ENCODE assay signal across 21 cellular contexts in the genomic region with DNA sequence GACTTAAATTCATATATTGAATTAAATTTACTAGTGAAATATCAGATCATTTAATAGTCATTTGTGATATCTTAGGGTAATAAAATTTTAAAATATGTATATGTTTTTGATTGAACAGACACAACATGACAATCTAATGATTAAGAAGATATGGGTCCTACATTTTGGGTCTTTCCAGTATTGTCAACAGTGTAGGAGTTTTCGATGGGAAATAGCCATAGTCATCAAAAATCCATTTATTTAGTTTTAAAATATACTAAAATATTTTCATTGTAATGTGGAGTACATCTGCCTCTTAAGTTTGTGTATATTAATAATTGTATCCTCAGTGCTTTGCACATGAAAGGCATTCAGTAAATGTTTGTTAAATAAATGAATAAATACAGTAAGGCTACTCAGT. TPM values are rescaled to one million over a fixed set of nuclear protein-coding genes. Genes with fewer than 3 reads are reported as not detected.
DNase-seq lines count a peak whose midpoint lies in the region; ATAC-seq, FAIRE-seq and TF ChIP-seq lines count a peak whose summit lies in the region.
"Had no signal": no experiment of that assay in that cellular context is flagged by ENCODE, and none has a peak within 500 bp of the region (broad histone marks: within the 10 kb centered on the region; RNA-seq: fewer than 3 reads in every experiment).

No MANE protein-coding gene starts in this region.

- TF ChIP-seq RAD21 in HepG2 (CRISPR knock-in tag; IDR thresholded peaks at IDR 0.05) (no peak), IMR-90 (IDR thresholded peaks at IDR 0.05; ENCODE audit: low read length) (no peak), K562 (CRISPR knock-in tag; conservative IDR thresholded peaks at IDR 0.05 in 1 of 2, IDR thresholded peaks at IDR 0.05 in 1 of 2) (no peak)

- H2BK120ac ChIP-seq in IMR-90 (ENCODE audit: low read depth, low read length): no peak overlapping the region

- no peak overlapping the region for H3K23ac ChIP-seq in IMR-90 (ENCODE audit: low read depth, low read length)

- H3K27ac ChIP-seq in HepG2 (ENCODE audit: extremely low read length, insufficient read depth, low read length): no peak overlapping the region
- no peak overlapping the region for H3K27ac ChIP-seq in right lobe of liver
- no peak overlapping the region for H3K27ac ChIP-seq in IMR-90 (ENCODE audit: insufficient read depth, low read length)
- no peak overlapping the region for H3K27ac ChIP-seq in K562 (ENCODE audit: extremely low read depth, low read depth, low read length)
- H3K27ac ChIP-seq: BLaER1, C4-2B had no signal

- H2AFZ ChIP-seq in HepG2 (ENCODE audit: low read length): no peak overlapping the region
- no peak overlapping the region for H2AFZ ChIP-seq in IMR-90 (replicated peaks; ENCODE audit: low read length, poor library complexity)
- H2AFZ ChIP-seq in K562 (ENCODE audit: low read depth, low read length): no peak overlapping the region

- no peak for FAIRE-seq in HepG2 (lab: Jason Lieb, UNC)
- no peak for FAIRE-seq in K562 (lab: Jason Lieb, UNC)
- FAIRE-seq: GM12878, H54 had no signal

- H3K9me3 ChIP-seq in HepG2 (ENCODE audit: low read length) (no peaks in the 10 kb centered on the region), right lobe of liver (no peaks in the 10 kb centered on the region), IMR-90 (ENCODE audit: control insufficient read depth, insufficient read depth, low read length) (no peaks in the 10 kb centered on the region), K562 (replicated peaks; ENCODE audit: control insufficient read depth, insufficient read depth, low read depth, low read length) (no peaks in the 10 kb centered on the region)
- H3K9me3 ChIP-seq: BLaER1, Caco-2, HAP-1 had no signal

- intact Hi-C loops in HepG2 (cut with micrococcal nuclease; ENCODE audit: unreplicated experiment): no loop called here
- intact Hi-C loops in right lobe of liver (cut with DNase I): no loop called here
- intact Hi-C loops in IMR-90 (cut with micrococcal nuclease): loop anchor here (10.0 kb wide), 1 partner anchor 88 kb away; no protein-coding TSS in a partner anchor
- intact Hi-C loops in K562 (cut with micrococcal nuclease): no loop called here

- in situ Hi-C loops in HepG2 (cut with HindIII; ENCODE audit: extremely low pct_ligation_motif_present, low pct_unique_long_range_greater_than_20kb): no loop called here
- in situ Hi-C loops in IMR-90 (cut with MboI; ENCODE audit: low sequenced_read_pairs): no loop called here
- in situ Hi-C loops in K562 (cut with MboI): no loop called here

- no peak overlapping the region for H2BK15ac ChIP-seq in IMR-90 (ENCODE audit: low read depth, low read length)

- TF ChIP-seq POLR2A in HepG2 (IDR thresholded peaks at IDR 0.05; ENCODE audit: insufficient read depth in 1 of 2, low read depth in 2 of 2, low read length in 2 of 2) (no peak), right lobe of liver (IDR thresholded peaks at IDR 0.05) (no peak), IMR-90 (IDR thresholded peaks at IDR 0.05; ENCODE audit: low read depth, low read length) (no peak), K562 (conservative IDR thresholded peaks at IDR 0.05) (no peak)

- no peak overlapping the region for H3K14ac ChIP-seq in IMR-90 (replicated peaks; ENCODE audit: low read depth, low read length)

- H3K36me3 ChIP-seq in HepG2 (replicated peaks in 1 of 2; ENCODE audit: control insufficient read depth in 1 of 2, insufficient read depth in 2 of 2, low read length in 2 of 2): peaks cover 4 to 33% of the 10 kb centered on the region in 2 experiments
- peaks cover 0 to 65% (median 24%) of the 10 kb centered on the region in 4 donors for H3K36me3 ChIP-seq in right lobe of liver
- H3K36me3 ChIP-seq in IMR-90 (ENCODE audit: control insufficient read depth, insufficient read depth, low read length): peaks cover 16% of the 10 kb centered on the region
- H3K36me3 ChIP-seq in K562 (ENCODE audit: control insufficient read depth, insufficient read depth, low read length): peaks cover 76% of the 10 kb centered on the region

- H3K9ac ChIP-seq in HepG2 (ENCODE audit: insufficient read depth, low read depth, low read length) (no peak overlapping the region), IMR-90 (ENCODE audit: low read depth, low read length) (no peak overlapping the region), K562 (ENCODE audit: insufficient read depth in 1 of 2, low read depth in 2 of 2, low read length in 2 of 2) (no peak overlapping the region)
- H3K9ac ChIP-seq: BLaER1 had no signal

- H3K9me1 ChIP-seq in IMR-90 (ENCODE audit: insufficient read depth, low read length): 0 out of 2 replicates have a peak, but pooled peaks cover 2% of the 10 kb centered on the region
- no peaks in the 10 kb centered on the region for H3K9me1 ChIP-seq in K562 (ENCODE audit: control insufficient read depth, insufficient read depth, low read length)

- CTCF ChIA-PET in HepG2 (lab: Yijun Ruan, JAX; ENCODE audit: low intra/inter-chr PET ratio, low total read pairs): no interaction called here
- CTCF ChIA-PET in IMR-90 (lab: Yijun Ruan, JAX): interaction anchor here (0.6 kb wide), 1 partner anchor 1017 kb away, joined by 5 read pairs; no protein-coding TSS in a partner anchor
- CTCF ChIA-PET in K562 (lab: Yijun Ruan, JAX; ENCODE audit: low intra/inter-chr PET ratio): no interaction called here

- H3K4me2 ChIP-seq in HepG2 (ENCODE audit: low read depth, low read length) (no peak overlapping the region), IMR-90 (ENCODE audit: low read depth, low read length) (no peak overlapping the region), K562 (ENCODE audit: insufficient read depth, low read length) (no peak overlapping the region)
- H3K4me2 ChIP-seq: BLaER1 had no signal

- H3K4ac ChIP-seq in IMR-90 (ENCODE audit: low read depth, low read length): no peak overlapping the region

- POLR2A ChIA-PET in HepG2 (lab: Yijun Ruan, JAX): no interaction called here
- POLR2A ChIA-PET in IMR-90 (lab: Charles Lee; ENCODE audit: unreplicated experiment): no interaction called here
- POLR2A ChIA-PET in K562 (lab: Yijun Ruan, JAX): no interaction called here

- TF ChIP-seq CTCF in HepG2 (CRISPR knock-in tag; IDR thresholded peaks at IDR 0.05) (no peak), right lobe of liver (IDR thresholded peaks at IDR 0.05) (no peak), IMR-90 (conservative IDR thresholded peaks at IDR 0.05; ENCODE audit: low read depth, low read length) (no peak), K562 (IDR thresholded peaks at IDR 0.05 in 2 of 3, conservative IDR thresholded peaks at IDR 0.05 in 1 of 3; ENCODE audit: insufficient read depth in 2 of 3, low read depth in 1 of 3, low read length in 3 of 3) (no peak), omental fat pad (IDR thresholded peaks at IDR 0.05) (no peak)

- H3K56ac ChIP-seq in IMR-90 (ENCODE audit: extremely low read depth, insufficient read depth, low read length): no peak overlapping the region

- H4K8ac ChIP-seq in IMR-90 (ENCODE audit: low read depth in 2 of 2, low read length in 2 of 2): no peak overlapping the region

- 0 out of 4 replicates have a peak, but pooled peaks cover 0 to 5% of the 10 kb centered on the region in 2 experiments for H3K79me1 ChIP-seq in IMR-90 (ENCODE audit: low read depth in 1 of 2, low read length in 2 of 2)

- H3K18ac ChIP-seq in IMR-90 (ENCODE audit: low read depth, low read length): no peak overlapping the region

- TF ChIP-seq EP300 in HepG2 (IDR thresholded peaks at IDR 0.05; ENCODE audit: low read depth in 2 of 2, low read length in 2 of 2) (no peak), HepG2 (CRISPR knock-in tag; IDR thresholded peaks at IDR 0.05; ENCODE audit: borderline replicate concordance) (no peak), K562 (IDR thresholded peaks at IDR 0.05; ENCODE audit: low read length) (no peak)

- no peak overlapping the region for H2AK5ac ChIP-seq in IMR-90 (ENCODE audit: low read depth, low read length)

- H2BK5ac ChIP-seq in IMR-90 (ENCODE audit: low read depth, low read length, poor library complexity, severe bottlenecking): no peak overlapping the region

- H3K4me3 ChIP-seq in HepG2 (replicated peaks in 1 of 3; ENCODE audit: insufficient read depth in 1 of 3, low read depth in 2 of 3, low read length in 3 of 3): no peak overlapping the region
- no peak overlapping the region for H3K4me3 ChIP-seq in right lobe of liver
- no peak overlapping the region for H3K4me3 ChIP-seq in IMR-90 (ENCODE audit: insufficient read depth, low read depth, low read length)
- no peak overlapping the region for H3K4me3 ChIP-seq in K562
- H3K4me3 ChIP-seq: BLaER1, GM12878, HAP-1 had no signal

- DNase-seq in HepG2 (ENCODE audit: low spot score) (no peak), right lobe of liver (no peak), IMR-90 (no peak), K562 (ENCODE audit: extremely low read depth in 1 of 4, low spot score in 3 of 4) (no peak), omental fat pad (ENCODE audit: low spot score) (no peak), NCI-H2029 treated with DMSO at 0.1 percent for 48 hours (lab: John Stamatoyannopoulos, UW) (no peak), GM19238 (ENCODE audit: insufficient read length, low spot score) (no peak)
- DNase-seq: 8988T; Caco-2; CD4-positive, CD25-positive, alpha-beta regulatory T cell; CD8-positive, alpha-beta T cell; DMS153; EL; GDM1; GOT3; HFFc6 had no signal

- H2BK20ac ChIP-seq in IMR-90 (ENCODE audit: low read depth, low read length): no peak overlapping the region

- no peak overlapping the region for H2AK9ac ChIP-seq in IMR-90 (replicated peaks; ENCODE audit: low read depth, low read length, poor library complexity)

- H3K79me2 ChIP-seq in HepG2 (ENCODE audit: insufficient read depth, low read length) (no peaks in the 10 kb centered on the region), K562 (ENCODE audit: control insufficient read depth, insufficient read depth, low read length) (no peaks in the 10 kb centered on the region)

- H4K91ac ChIP-seq in IMR-90 (ENCODE audit: insufficient read depth, low read depth, low read length): no peak overlapping the region

- dilution Hi-C loops in IMR-90 (cut with HindIII; ENCODE audit: low sequenced_read_pairs, unreplicated experiment): no loop called here

- H4K5ac ChIP-seq in IMR-90 (ENCODE audit: low read depth, low read length): no peak overlapping the region

- WGBS in HepG2 (ENCODE audit: low lambda C conversion rate): 94% methylated on average over 1 of the region's 1 CpG
- 100% methylated on average over 1 of the region's 1 CpG for WGBS in right lobe of liver (ENCODE audit: insufficient coverage, low coverage, low lambda C conversion rate, missing lambda C conversion rate)
- WGBS in IMR-90 (ENCODE audit: extremely low coverage in 2 of 2, insufficient read length in 1 of 2), 2 experiments: no CpG with 5 or more reads among the region's 1 CpG
- WGBS in K562 (ENCODE audit: insufficient coverage, low coverage, missing lambda C conversion rate): 95% methylated on average over 1 of the region's 1 CpG

- no peaks in the 10 kb centered on the region for H3K4me1 ChIP-seq in HepG2 (ENCODE audit: insufficient read depth, low read length)
- no peaks in the 10 kb centered on the region for H3K4me1 ChIP-seq in right lobe of liver
- no peaks in the 10 kb centered on the region for H3K4me1 ChIP-seq in IMR-90 (ENCODE audit: control insufficient read depth, insufficient read depth, low read length)
- peaks cover 0 to 8% of the 10 kb centered on the region in 2 experiments; a peak in 2 of 5 replicates for H3K4me1 ChIP-seq in K562 (replicated peaks in 1 of 2; ENCODE audit: control insufficient read depth in 2 of 2, insufficient read depth in 2 of 2, low read length in 2 of 2)
- H3K4me1 ChIP-seq: BLaER1, Caco-2, HAP-1 had no signal

- BruUV-seq in HepG2 (replicated peaks; lab: Mats Ljungman, UMichigan): no TSS peak
- no TSS peak for BruUV-seq in IMR-90 (replicated peaks; lab: Mats Ljungman, UMichigan)
- no TSS peak for BruUV-seq in K562 (replicated peaks; lab: Mats Ljungman, UMichigan)

- H4K20me1 ChIP-seq in HepG2 (ENCODE audit: insufficient read depth, low read length) (no peaks in the 10 kb centered on the region), IMR-90 (ENCODE audit: insufficient read depth, low read length) (no peaks in the 10 kb centered on the region), K562 (replicated peaks; ENCODE audit: control insufficient read depth, insufficient read depth, low read length) (no peaks in the 10 kb centered on the region)
- H4K20me1 ChIP-seq: BLaER1 had no signal

- H3K27me3 ChIP-seq in HepG2 (ENCODE audit: control insufficient read depth in 1 of 2, insufficient read depth in 2 of 2, low read length in 2 of 2) (no peaks in the 10 kb centered on the region), right lobe of liver (no peaks in the 10 kb centered on the region), IMR-90 (ENCODE audit: control insufficient read depth, insufficient read depth, low read length) (no peaks in the 10 kb centered on the region), K562 (ENCODE audit: control insufficient read depth in 2 of 2, insufficient read depth in 2 of 2, low read length in 2 of 2) (no peaks in the 10 kb centered on the region)
- H3K27me3 ChIP-seq: BLaER1 had no signal

- ATAC-seq in HepG2 (no peak), right lobe of liver (no peak), IMR-90 (ENCODE audit: low read depth) (no peak), K562 (no peak), omental fat pad (ENCODE audit: low FRiP score) (no peak)
- ATAC-seq: CD8-positive, alpha-beta T cell; GM12878 had no signal

RNA-seq across cellular contexts. Expression of a gene that starts 14.0 kb away (rescaled TPM):
- 12.4 and 15.6 TPM in 2 replicates for total RNA-seq in HepG2 (2016; rRNA removed; fragmentation: Illumina TruSeq; extraction: Trizol)
- 1.3 and 1.5 TPM in 2 replicates for total RNA-seq in HepG2 (2016; cell fraction: cytosol; rRNA removed; fragmentation: Illumina TruSeq; extraction: Trizol; ENCODE audit: low read depth)
- total RNA-seq in HepG2 (2016; cell fraction: insoluble cytoplasmic fraction; rRNA removed; fragmentation: Illumina TruSeq; extraction: Trizol): 12.8 and 17.2 TPM in 2 replicates
- 2.2 and 3.6 TPM in 2 replicates for total RNA-seq in HepG2 (2016; cell fraction: membrane; rRNA removed; fragmentation: Illumina TruSeq; extraction: Trizol)
- 23.2 and 26.0 TPM in 2 replicates for total RNA-seq in HepG2 (2016; cell fraction: nucleus; rRNA removed; fragmentation: Illumina TruSeq; extraction: Trizol)
- 9.3 and 10.0 TPM in 2 replicates for polyA plus RNA-seq in HepG2 (2011; rRNA removed)
- polyA plus RNA-seq in HepG2 (2011; cell fraction: cytosol; rRNA removed): 1.4 and 2.1 TPM in 2 replicates
- polyA plus RNA-seq in HepG2 (2011; cell fraction: nucleus; rRNA removed): 12.4 and 19.0 TPM in 2 replicates
- 9.4 and 9.9 TPM in 2 replicates for polyA plus RNA-seq in HepG2 (2012)
- 0.52 and 0.58 TPM in 2 replicates for polyA plus RNA-seq in HepG2 (2016; cell fraction: cytosol; fragmentation: Illumina TruSeq; extraction: Trizol; ENCODE audit: low read depth)
- 13.6 and 15.3 TPM in 2 replicates for polyA plus RNA-seq in HepG2 (2016; cell fraction: insoluble cytoplasmic fraction; fragmentation: Illumina TruSeq; extraction: Trizol; ENCODE audit: low read depth)
- 1.7 and 3.0 TPM in 2 replicates for polyA plus RNA-seq in HepG2 (2016; cell fraction: membrane; fragmentation: Illumina TruSeq; extraction: Trizol; ENCODE audit: low read depth)
- polyA plus RNA-seq in HepG2 (2016; cell fraction: nucleus; fragmentation: Illumina TruSeq; extraction: Trizol; ENCODE audit: insufficient read depth, low read depth): 30.9 and 31.7 TPM in 2 replicates
- 1.7 and 3.2 TPM in 2 replicates for polyA minus RNA-seq in HepG2 (2011; rRNA and poly(A)+ RNA removed; ENCODE audit: low replicate concordance)
- polyA minus RNA-seq in HepG2 (2011; cell fraction: cytosol; rRNA and poly(A)+ RNA removed): 3.6 TPM in 2 replicates
- 43.8 and 51.6 TPM in 2 replicates for polyA minus RNA-seq in HepG2 (2011; cell fraction: nucleus; rRNA and poly(A)+ RNA removed)
- 10 to 100 TPM in 1 of 6 experiments, 1 to 10 TPM in 5; 4.9 to 12.1 (median 6.9) TPM for total RNA-seq in right lobe of liver
- total RNA-seq in IMR-90 (2012; rRNA removed): 5.2 and 12.8 TPM in 2 replicates
- 5.5 and 7.7 TPM in 2 replicates for polyA plus RNA-seq in IMR-90 (2012; rRNA removed)
- polyA plus RNA-seq in IMR-90 (2012; cell fraction: cytosol; rRNA removed): 0.32 and 0.61 TPM in 2 replicates
- 1.3 and 18.6 TPM in 2 replicates for polyA plus RNA-seq in IMR-90 (2012; cell fraction: nucleus; rRNA removed; ENCODE audit: low replicate concordance)
- 19.3 and 67.4 TPM in 2 replicates for total RNA-seq in K562 (2011; cell fraction: chromatin; rRNA removed; ENCODE audit: low replicate concordance)
- total RNA-seq in K562 (2011; cell fraction: nucleolus; rRNA removed): 7.8 and 12.4 TPM in 2 replicates
- total RNA-seq in K562 (2011; cell fraction: nucleoplasm; rRNA removed): 20.9 and 33.7 TPM in 2 replicates
- 22.0 and 24.2 TPM in 2 replicates for total RNA-seq in K562 (2014; rRNA removed)
- total RNA-seq in K562 (2014; rRNA removed; fragmentation: Illumina TruSeq; extraction: Trizol): 30.9 and 32.3 TPM in 2 replicates
- 26.8 and 28.9 TPM in 2 replicates for total RNA-seq in K562 (2015; rRNA removed; fragmentation: Illumina TruSeq; extraction: Trizol)
- total RNA-seq in K562 (2021): 18.7 and 22.3 TPM in 2 replicates
- polyA plus RNA-seq in K562 (2011; rRNA removed): 26.8 and 33.0 TPM in 2 replicates
- 1.8 and 4.8 TPM in 2 replicates for polyA plus RNA-seq in K562 (2011; cell fraction: cytosol; rRNA removed)
- polyA plus RNA-seq in K562 (2011; cell fraction: nucleus; rRNA removed): 50.2 and 65.6 TPM in 2 replicates
- 15.6 and 16.2 TPM in 2 replicates for polyA plus RNA-seq in K562 (2012)
- 26.3 and 31.1 TPM in 2 replicates for polyA plus RNA-seq in K562 (2014; fragmentation: Illumina TruSeq; extraction: Trizol)
- polyA plus RNA-seq in K562 (2014; fragmentation: Nextera tagmentation; extraction: Ambion mirVana): 10 to 100 TPM; 24.2 to 24.3 TPM
- polyA plus RNA-seq in K562 (2014; rRNA removed): 25.6 and 30.3 TPM in 2 replicates
- 24.7 and 30.4 TPM in 2 replicates for polyA minus RNA-seq in K562 (2011; rRNA and poly(A)+ RNA removed)
- polyA minus RNA-seq in K562 (2011; cell fraction: cytosol; rRNA and poly(A)+ RNA removed): 5.4 and 12.7 TPM in 2 replicates
- polyA minus RNA-seq in K562 (2011; cell fraction: nucleus; rRNA and poly(A)+ RNA removed): 27.5 and 45.0 TPM in 2 replicates
- 10 to 100 TPM in 3 of 4 donors, 1 to 10 TPM in 1; 9.3 to 21.1 (median 15.8) TPM for total RNA-seq in omental fat pad

RNA-seq across cellular contexts. Expression of a gene that starts 14.2 kb away (rescaled TPM):
- total RNA-seq in HepG2 (2016; rRNA removed; fragmentation: Illumina TruSeq; extraction: Trizol): 10.7 and 18.0 TPM in 2 replicates
- total RNA-seq in HepG2 (2016; cell fraction: cytosol; rRNA removed; fragmentation: Illumina TruSeq; extraction: Trizol; ENCODE audit: low read depth): 1.6 and 1.8 TPM in 2 replicates
- 10.9 and 17.6 TPM in 2 replicates for total RNA-seq in HepG2 (2016; cell fraction: insoluble cytoplasmic fraction; rRNA removed; fragmentation: Illumina TruSeq; extraction: Trizol)
- 4.0 and 4.5 TPM in 2 replicates for total RNA-seq in HepG2 (2016; cell fraction: membrane; rRNA removed; fragmentation: Illumina TruSeq; extraction: Trizol)
- 15.0 and 16.2 TPM in 2 replicates for total RNA-seq in HepG2 (2016; cell fraction: nucleus; rRNA removed; fragmentation: Illumina TruSeq; extraction: Trizol)
- polyA plus RNA-seq in HepG2 (2011; rRNA removed): 1.4 and 2.3 TPM in 2 replicates
- 0.48 and 0.72 TPM in 2 replicates for polyA plus RNA-seq in HepG2 (2011; cell fraction: cytosol; rRNA removed)
- 2.1 and 2.5 TPM in 2 replicates for polyA plus RNA-seq in HepG2 (2011; cell fraction: nucleus; rRNA removed)
- 4.0 and 6.9 TPM in 2 replicates for polyA plus RNA-seq in HepG2 (2012)
- polyA plus RNA-seq in HepG2 (2016; cell fraction: cytosol; fragmentation: Illumina TruSeq; extraction: Trizol; ENCODE audit: low read depth): 0.26 and 0.27 TPM in 2 replicates
- polyA plus RNA-seq in HepG2 (2016; cell fraction: insoluble cytoplasmic fraction; fragmentation: Illumina TruSeq; extraction: Trizol; ENCODE audit: low read depth): 14.8 and 15.6 TPM in 2 replicates
- 1.1 and 1.4 TPM in 2 replicates for polyA plus RNA-seq in HepG2 (2016; cell fraction: membrane; fragmentation: Illumina TruSeq; extraction: Trizol; ENCODE audit: low read depth)
- 23.3 and 25.3 TPM in 2 replicates for polyA plus RNA-seq in HepG2 (2016; cell fraction: nucleus; fragmentation: Illumina TruSeq; extraction: Trizol; ENCODE audit: insufficient read depth, low read depth)
- polyA minus RNA-seq in HepG2 (2011; rRNA and poly(A)+ RNA removed; ENCODE audit: low replicate concordance): 1.5 and 4.4 TPM in 2 replicates
- polyA minus RNA-seq in HepG2 (2011; cell fraction: cytosol; rRNA and poly(A)+ RNA removed): 1.3 and 2.4 TPM in 2 replicates
- 6.5 and 7.0 TPM in 2 replicates for polyA minus RNA-seq in HepG2 (2011; cell fraction: nucleus; rRNA and poly(A)+ RNA removed)
- 1 to 10 TPM in 4 of 6 experiments, under 1 TPM in 2; 0.84 to 2.4 (median 1.2) TPM for total RNA-seq in right lobe of liver
- total RNA-seq in IMR-90 (2012; rRNA removed): 2.7 and 5.0 TPM in 2 replicates
- 0.69 and 1.1 TPM in 2 replicates for polyA plus RNA-seq in IMR-90 (2012; rRNA removed)
- 0.05 and 0.06 TPM in 2 replicates for polyA plus RNA-seq in IMR-90 (2012; cell fraction: cytosol; rRNA removed)
- 0.09 and 0.83 TPM in 2 replicates for polyA plus RNA-seq in IMR-90 (2012; cell fraction: nucleus; rRNA removed; ENCODE audit: low replicate concordance)
- total RNA-seq in K562 (2011; cell fraction: chromatin; rRNA removed; ENCODE audit: low replicate concordance): 6.0 and 37.1 TPM in 2 replicates
- total RNA-seq in K562 (2011; cell fraction: nucleolus; rRNA removed): 3.0 and 4.3 TPM in 2 replicates
- 8.9 and 14.3 TPM in 2 replicates for total RNA-seq in K562 (2011; cell fraction: nucleoplasm; rRNA removed)
- 14.8 and 15.4 TPM in 2 replicates for total RNA-seq in K562 (2014; rRNA removed)
- 34.1 and 38.3 TPM in 2 replicates for total RNA-seq in K562 (2014; rRNA removed; fragmentation: Illumina TruSeq; extraction: Trizol)
- total RNA-seq in K562 (2015; rRNA removed; fragmentation: Illumina TruSeq; extraction: Trizol): 28.8 and 32.9 TPM in 2 replicates
- total RNA-seq in K562 (2021): 18.0 and 18.7 TPM in 2 replicates
- 8.4 and 11.6 TPM in 2 replicates for polyA plus RNA-seq in K562 (2011; rRNA removed)
- 0.83 and 2.3 TPM in 2 replicates for polyA plus RNA-seq in K562 (2011; cell fraction: cytosol; rRNA removed)
- polyA plus RNA-seq in K562 (2011; cell fraction: nucleus; rRNA removed): 11.5 and 13.1 TPM in 2 replicates
- 11.9 and 12.3 TPM in 2 replicates for polyA plus RNA-seq in K562 (2012)
- polyA plus RNA-seq in K562 (2014; fragmentation: Illumina TruSeq; extraction: Trizol): 22.4 and 29.2 TPM in 2 replicates
- polyA plus RNA-seq in K562 (2014; fragmentation: Nextera tagmentation; extraction: Ambion mirVana): 10 to 100 TPM; 14.7 to 16.4 TPM
- polyA plus RNA-seq in K562 (2014; rRNA removed): 14.9 and 18.5 TPM in 2 replicates
- 10.3 and 10.6 TPM in 2 replicates for polyA minus RNA-seq in K562 (2011; rRNA and poly(A)+ RNA removed)
- polyA minus RNA-seq in K562 (2011; cell fraction: cytosol; rRNA and poly(A)+ RNA removed): 3.1 and 3.6 TPM in 2 replicates
- polyA minus RNA-seq in K562 (2011; cell fraction: nucleus; rRNA and poly(A)+ RNA removed): 6.6 and 12.7 TPM in 2 replicates
- total RNA-seq in omental fat pad: 1 to 10 TPM; 1.2 to 4.6 (median 2.0) TPM

RNA-seq across cellular contexts. Expression of a gene that starts 31.1 kb away (rescaled TPM):
- total RNA-seq in HepG2 (2016; rRNA removed; fragmentation: Illumina TruSeq; extraction: Trizol) (0.07 TPM in 1 of 2 replicates, not detected in the other), right lobe of liver (under 1 TPM in 4 of 6 experiments, not detected in 2; 0.10 to 0.39 (median 0.26) TPM), IMR-90 (2012; rRNA removed) (0.36 and 0.56 TPM in 2 replicates), K562 (2014; rRNA removed) (1.1 and 1.3 TPM in 2 replicates), K562 (2014; rRNA removed; fragmentation: Illumina TruSeq; extraction: Trizol) (1.2 and 1.5 TPM in 2 replicates), K562 (2015; rRNA removed; fragmentation: Illumina TruSeq; extraction: Trizol) (1.2 and 1.4 TPM in 2 replicates), K562 (2021) (0.69 and 1.1 TPM in 2 replicates), omental fat pad (1 to 10 TPM in 3 of 4 donors, under 1 TPM in 1; 0.50 to 1.4 (median 1.2) TPM)
- 0.26 and 0.30 TPM in 2 replicates for total RNA-seq in HepG2 (2016; cell fraction: cytosol; rRNA removed; fragmentation: Illumina TruSeq; extraction: Trizol; ENCODE audit: low read depth)
- total RNA-seq in HepG2 (2016; cell fraction: insoluble cytoplasmic fraction; rRNA removed; fragmentation: Illumina TruSeq; extraction: Trizol): 0.19 TPM in 1 of 2 replicates, not detected in the other
- total RNA-seq in HepG2 (2016; cell fraction: membrane; rRNA removed; fragmentation: Illumina TruSeq; extraction: Trizol): 0.22 TPM in 1 of 2 replicates, not detected in the other
- total RNA-seq in HepG2 (2016; cell fraction: nucleus; rRNA removed; fragmentation: Illumina TruSeq; extraction: Trizol): 0.19 TPM in 1 of 2 replicates, not detected in the other
- polyA plus RNA-seq in HepG2 (2011; rRNA removed) (0.32 and 0.46 TPM in 2 replicates), IMR-90 (2012; rRNA removed) (0.16 and 0.48 TPM in 2 replicates), K562 (2011; rRNA removed) (3.1 TPM in 2 replicates), K562 (2014; fragmentation: Illumina TruSeq; extraction: Trizol) (1.8 TPM in 2 replicates), K562 (2014; fragmentation: Nextera tagmentation; extraction: Ambion mirVana) (1 to 10 TPM in 1 of 2 experiments, under 1 TPM in 1; 1.00 to 1.1 TPM), K562 (2014; rRNA removed) (2.3 and 2.5 TPM in 2 replicates)
- 0.04 and 0.08 TPM in 2 replicates for polyA plus RNA-seq in HepG2 (2011; cell fraction: cytosol; rRNA removed)
- polyA plus RNA-seq in HepG2 (2011; cell fraction: nucleus; rRNA removed): 0.82 and 1.2 TPM in 2 replicates
- polyA plus RNA-seq in HepG2 (2012): 0.24 and 0.29 TPM in 2 replicates
- polyA plus RNA-seq in HepG2 (2016; cell fraction: cytosol; fragmentation: Illumina TruSeq; extraction: Trizol; ENCODE audit: low read depth): not detected in 2 replicates
- polyA plus RNA-seq in HepG2 (2016; cell fraction: insoluble cytoplasmic fraction; fragmentation: Illumina TruSeq; extraction: Trizol; ENCODE audit: low read depth): not detected in 2 replicates
- polyA plus RNA-seq in HepG2 (2016; cell fraction: membrane; fragmentation: Illumina TruSeq; extraction: Trizol; ENCODE audit: low read depth): not detected in 2 replicates
- polyA plus RNA-seq in HepG2 (2016; cell fraction: nucleus; fragmentation: Illumina TruSeq; extraction: Trizol; ENCODE audit: insufficient read depth, low read depth): 0.79 and 1.3 TPM in 2 replicates
- polyA minus RNA-seq in HepG2 (2011; rRNA and poly(A)+ RNA removed; ENCODE audit: low replicate concordance): not detected in 2 replicates
- polyA minus RNA-seq in HepG2 (2011; cell fraction: cytosol; rRNA and poly(A)+ RNA removed): not detected in 2 replicates
- 0.64 and 0.99 TPM in 2 replicates for polyA minus RNA-seq in HepG2 (2011; cell fraction: nucleus; rRNA and poly(A)+ RNA removed)
- not detected in 2 replicates for polyA plus RNA-seq in IMR-90 (2012; cell fraction: cytosol; rRNA removed)
- polyA plus RNA-seq in IMR-90 (2012; cell fraction: nucleus; rRNA removed; ENCODE audit: low replicate concordance): 0.34 and 4.7 TPM in 2 replicates
- 0.93 and 5.3 TPM in 2 replicates for total RNA-seq in K562 (2011; cell fraction: chromatin; rRNA removed; ENCODE audit: low replicate concordance)
- total RNA-seq in K562 (2011; cell fraction: nucleolus; rRNA removed): 0.50 and 0.79 TPM in 2 replicates
- 0.76 and 1.2 TPM in 2 replicates for total RNA-seq in K562 (2011; cell fraction: nucleoplasm; rRNA removed)
- 0.10 and 0.59 TPM in 2 replicates for polyA plus RNA-seq in K562 (2011; cell fraction: cytosol; rRNA removed)
- polyA plus RNA-seq in K562 (2011; cell fraction: nucleus; rRNA removed): 5.3 and 8.0 TPM in 2 replicates
- polyA plus RNA-seq in K562 (2012): 0.70 and 1.7 TPM in 2 replicates
- 1.2 and 2.2 TPM in 2 replicates for polyA minus RNA-seq in K562 (2011; rRNA and poly(A)+ RNA removed)
- polyA minus RNA-seq in K562 (2011; cell fraction: cytosol; rRNA and poly(A)+ RNA removed): not detected in 2 replicates
- 0.40 and 1.1 TPM in 2 replicates for polyA minus RNA-seq in K562 (2011; cell fraction: nucleus; rRNA and poly(A)+ RNA removed)
- total RNA-seq: Caco-2 had no signal
- polyA plus RNA-seq: CD4-positive, CD25-positive, alpha-beta regulatory T cell had no signal
